ENCODE assay signal across 15 cellular contexts in the genomic region with DNA sequence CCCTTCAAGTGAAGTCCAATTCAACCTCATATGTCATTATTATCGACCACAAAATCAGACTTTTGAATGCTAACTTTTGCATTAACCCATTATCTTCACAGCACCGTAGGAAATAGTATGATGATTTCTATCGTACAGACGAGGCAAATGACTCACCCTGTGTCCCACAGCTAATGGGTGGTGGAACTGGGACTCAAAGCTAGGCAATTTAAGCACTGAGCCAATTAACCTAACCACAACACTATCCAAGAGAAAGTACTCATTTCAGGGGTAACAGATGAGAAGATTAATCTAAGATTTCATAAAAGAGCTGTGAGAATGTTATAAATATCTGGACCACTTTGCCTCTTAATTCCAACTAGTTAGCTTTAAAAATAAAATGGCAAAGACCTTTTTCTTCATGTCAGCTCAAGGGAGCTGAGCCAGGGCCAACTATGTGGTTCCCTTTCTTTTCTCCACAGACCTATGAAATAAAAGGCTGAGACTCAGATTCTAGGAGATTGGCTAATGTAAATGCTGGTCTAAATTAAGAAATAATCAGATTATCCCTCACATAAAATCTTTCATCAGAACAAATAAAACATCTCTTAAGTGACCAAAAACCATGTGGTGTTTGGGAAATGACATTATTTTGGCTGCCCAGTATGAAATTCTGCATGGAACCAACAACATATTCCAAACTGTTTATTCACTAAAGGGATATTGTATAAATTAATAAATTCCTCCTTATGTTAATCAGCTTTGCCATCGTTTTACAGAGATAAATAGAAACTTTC. TPM values are rescaled to one million over a fixed set of nuclear protein-coding genes. Genes with fewer than 3 reads are reported as not detected.
DNase-seq lines count a peak whose midpoint lies in the region; ATAC-seq and TF ChIP-seq lines count a peak whose summit lies in the region.
"Had no signal": no experiment of that assay in that cellular context is flagged by ENCODE, and none has a peak within 500 bp of the region (broad histone marks: within the 10 kb centered on the region; RNA-seq: fewer than 3 reads in every experiment).

No MANE protein-coding gene starts in this region.

- no peak for TF ChIP-seq EP300 in stomach (IDR thresholded peaks at IDR 0.05)

- DNase-seq in activated T-cell treated with anti-CD3 and anti-CD28 coated beads, Interleukin-2, amount 50 U/mL, for 24 hours, result no peak
- no peak for DNase-seq in activated T-cell treated with anti-CD3 and anti-CD28 coated beads, Interleukin-2, amount 50 U/mL, for 1 hour
- DNase-seq in epithelial cell of proximal tubule (ENCODE audit: low read depth), result no peak
- DNase-seq in stomach, result no peak
- no peak for DNase-seq in foreskin keratinocyte
- DNase-seq in NCI-H1417 treated with DMSO at 0.1 percent for 48 hours (lab: John Stamatoyannopoulos, UW), result no peak
- DNase-seq: hippocampal formation, NCI-H1436 treated with DMSO at 0.1 percent for 48 hours, NCI-H526 had no signal

- no peaks in the 10 kb centered on the region for H3K36me3 ChIP-seq in stomach
- H3K36me3 ChIP-seq: cardiac muscle cell, neural progenitor cell, SJSA1 had no signal

- peaks cover 0 to 19% (median 7%) of the 10 kb centered on the region in 3 donors for H3K27me3 ChIP-seq in stomach
- peaks cover 66% of the 10 kb centered on the region for H3K27me3 ChIP-seq in foreskin keratinocyte
- H3K27me3 ChIP-seq: SJSA1 had no signal

- peaks cover 54% of the 10 kb centered on the region for H3K36me3 Mint-ChIP-seq in activated T-cell treated with anti-CD3 and anti-CD28 coated beads, Interleukin-2, amount 50 U/mL, for 24 hours (ENCODE audit: low read depth)

- peak overlapping the region; percentile 62 for H3K27ac Mint-ChIP-seq in activated T-cell treated with anti-CD3 and anti-CD28 coated beads, Interleukin-2, amount 50 U/mL, for 24 hours
- H3K27ac Mint-ChIP-seq: neural progenitor cell had no signal

- peaks cover 67% of the 10 kb centered on the region for H3K4me1 Mint-ChIP-seq in activated T-cell treated with anti-CD3 and anti-CD28 coated beads, Interleukin-2, amount 50 U/mL, for 24 hours (ENCODE audit: low read depth)

- peak overlapping the region; percentile 53 for H3K4me3 Mint-ChIP-seq in activated T-cell treated with anti-CD3 and anti-CD28 coated beads, Interleukin-2, amount 50 U/mL, for 24 hours
- H3K4me3 Mint-ChIP-seq: neural progenitor cell had no signal

- peaks cover 26% of the 10 kb centered on the region for H3K9me3 Mint-ChIP-seq in activated T-cell treated with anti-CD3 and anti-CD28 coated beads, Interleukin-2, amount 50 U/mL, for 24 hours

- peaks cover 0 to 23% (median 7%) of the 10 kb centered on the region in 4 donors for H3K9me3 ChIP-seq in stomach
- H3K9me3 ChIP-seq: SJSA1 had no signal

- 17 to 41% (median 19%) methylated on average over 5 of the region's 5 CpGs for WGBS in stomach, 5 donors

- H3K4me1 ChIP-seq in stomach, result peaks cover 0 to 57% (median 22%) of the 10 kb centered on the region in 4 donors
- no peaks in the 10 kb centered on the region for H3K4me1 ChIP-seq in foreskin keratinocyte

- ATAC-seq in SK-N-SH treated with all-trans-retinoic acid at 6 μM for 48 hours (no peak), foreskin keratinocyte (no peak), HG03159 (IDR thresholded peaks at IDR 0.05; ENCODE audit: unreplicated experiment) (no peak)

- H3K4me3 ChIP-seq in epithelial cell of proximal tubule (ENCODE audit: low read depth, low read length) (peak overlapping the region; percentile 26), stomach (peak overlapping the region in 2 of 4 donors; percentile 72 to 86)
- H3K4me3 ChIP-seq: cardiac muscle cell, neural progenitor cell, SJSA1 had no signal

- TF ChIP-seq POLR2A in stomach (IDR thresholded peaks at IDR 0.05), result no peak

- intact Hi-C loops in stomach (cut with DNase I; ENCODE audit: low total_unique reads), result no loop called here

- H3K27ac ChIP-seq in stomach (peak overlapping the region in 4 of 5 donors; percentile 17 to 94 (median 84)), foreskin keratinocyte (no peak overlapping the region)
- H3K27ac ChIP-seq: cardiac muscle cell, neural progenitor cell, SJSA1, VCaP had no signal

- H3K27me3 Mint-ChIP-seq in activated T-cell treated with anti-CD3 and anti-CD28 coated beads, Interleukin-2, amount 50 U/mL, for 24 hours, result peaks cover 22% of the 10 kb centered on the region

- TF ChIP-seq CTCF in epithelial cell of proximal tubule (conservative IDR thresholded peaks at IDR 0.05; ENCODE audit: low read depth, low read length) (no peak), stomach (IDR thresholded peaks at IDR 0.05) (no peak), foreskin keratinocyte (conservative IDR thresholded peaks at IDR 0.05) (no peak)

TF ChIP-seq in SK-N-SH treated with all-trans-retinoic acid at 6 μM for 48 hours, 23 proteins besides CTCF, POLR2A, EP300 and RAD21:
- TF ChIP-seq ZNF70 (CRISPR knock-in tag; IDR thresholded peaks at IDR 0.05), result 0 out of 2 replicates have a peak, but pooled peaks have one; percentile 3
- TF ChIP-seq TCF4 (CRISPR knock-in tag; IDR thresholded peaks at IDR 0.05; ENCODE audit: borderline replicate concordance), result peak; percentile 82
- TF ChIP-seq, protein P1, sequence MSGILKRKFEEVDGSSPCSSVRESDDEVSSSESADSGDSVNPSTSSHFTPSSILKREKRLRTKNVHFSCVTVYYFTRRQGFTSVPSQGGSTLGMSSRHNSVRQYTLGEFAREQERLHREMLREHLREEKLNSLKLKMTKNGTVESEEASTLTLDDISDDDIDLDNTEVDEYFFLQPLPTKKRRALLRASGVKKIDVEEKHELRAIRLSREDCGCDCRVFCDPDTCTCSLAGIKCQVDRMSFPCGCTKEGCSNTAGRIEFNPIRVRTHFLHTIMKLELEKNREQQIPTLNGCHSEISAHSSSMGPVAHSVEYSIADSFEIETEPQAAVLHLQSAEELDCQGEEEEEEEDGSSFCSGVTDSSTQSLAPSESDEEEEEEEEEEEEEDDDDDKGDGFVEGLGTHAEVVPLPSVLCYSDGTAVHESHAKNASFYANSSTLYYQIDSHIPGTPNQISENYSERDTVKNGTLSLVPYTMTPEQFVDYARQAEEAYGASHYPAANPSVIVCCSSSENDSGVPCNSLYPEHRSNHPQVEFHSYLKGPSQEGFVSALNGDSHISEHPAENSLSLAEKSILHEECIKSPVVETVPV (CRISPR knock-in tag; IDR thresholded peaks at IDR 0.05), result 0 out of 2 replicates have a peak, but pooled peaks have one; percentile 57
- TF ChIP-seq, protein P2, sequence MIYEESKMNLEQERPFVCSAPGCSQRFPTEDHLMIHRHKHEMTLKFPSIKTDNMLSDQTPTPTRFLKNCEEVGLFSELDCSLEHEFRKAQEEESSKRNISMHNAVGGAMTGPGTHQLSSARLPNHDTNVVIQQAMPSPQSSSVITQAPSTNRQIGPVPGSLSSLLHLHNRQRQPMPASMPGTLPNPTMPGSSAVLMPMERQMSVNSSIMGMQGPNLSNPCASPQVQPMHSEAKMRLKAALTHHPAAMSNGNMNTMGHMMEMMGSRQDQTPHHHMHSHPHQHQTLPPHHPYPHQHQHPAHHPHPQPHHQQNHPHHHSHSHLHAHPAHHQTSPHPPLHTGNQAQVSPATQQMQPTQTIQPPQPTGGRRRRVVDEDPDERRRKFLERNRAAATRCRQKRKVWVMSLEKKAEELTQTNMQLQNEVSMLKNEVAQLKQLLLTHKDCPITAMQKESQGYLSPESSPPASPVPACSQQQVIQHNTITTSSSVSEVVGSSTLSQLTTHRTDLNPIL (CRISPR knock-in tag; IDR thresholded peaks at IDR 0.05; ENCODE audit: low read depth), result peak; percentile 34; the same call in 1 of the 2 replicates
- TF ChIP-seq ZNF565 (CRISPR knock-in tag; conservative IDR thresholded peaks at IDR 0.05; ENCODE audit: low read depth), result no peak
- TF ChIP-seq ISL1 (CRISPR knock-in tag; IDR thresholded peaks at IDR 0.05), result peak; percentile 87
- TF ChIP-seq, protein P3, sequence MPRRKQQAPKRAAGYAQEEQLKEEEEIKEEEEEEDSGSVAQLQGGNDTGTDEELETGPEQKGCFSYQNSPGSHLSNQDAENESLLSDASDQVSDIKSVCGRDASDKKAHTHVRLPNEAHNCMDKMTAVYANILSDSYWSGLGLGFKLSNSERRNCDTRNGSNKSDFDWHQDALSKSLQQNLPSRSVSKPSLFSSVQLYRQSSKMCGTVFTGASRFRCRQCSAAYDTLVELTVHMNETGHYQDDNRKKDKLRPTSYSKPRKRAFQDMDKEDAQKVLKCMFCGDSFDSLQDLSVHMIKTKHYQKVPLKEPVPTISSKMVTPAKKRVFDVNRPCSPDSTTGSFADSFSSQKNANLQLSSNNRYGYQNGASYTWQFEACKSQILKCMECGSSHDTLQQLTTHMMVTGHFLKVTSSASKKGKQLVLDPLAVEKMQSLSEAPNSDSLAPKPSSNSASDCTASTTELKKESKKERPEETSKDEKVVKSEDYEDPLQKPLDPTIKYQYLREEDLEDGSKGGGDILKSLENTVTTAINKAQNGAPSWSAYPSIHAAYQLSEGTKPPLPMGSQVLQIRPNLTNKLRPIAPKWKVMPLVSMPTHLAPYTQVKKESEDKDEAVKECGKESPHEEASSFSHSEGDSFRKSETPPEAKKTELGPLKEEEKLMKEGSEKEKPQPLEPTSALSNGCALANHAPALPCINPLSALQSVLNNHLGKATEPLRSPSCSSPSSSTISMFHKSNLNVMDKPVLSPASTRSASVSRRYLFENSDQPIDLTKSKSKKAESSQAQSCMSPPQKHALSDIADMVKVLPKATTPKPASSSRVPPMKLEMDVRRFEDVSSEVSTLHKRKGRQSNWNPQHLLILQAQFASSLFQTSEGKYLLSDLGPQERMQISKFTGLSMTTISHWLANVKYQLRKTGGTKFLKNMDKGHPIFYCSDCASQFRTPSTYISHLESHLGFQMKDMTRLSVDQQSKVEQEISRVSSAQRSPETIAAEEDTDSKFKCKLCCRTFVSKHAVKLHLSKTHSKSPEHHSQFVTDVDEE (CRISPR knock-in tag; IDR thresholded peaks at IDR 0.05), result peak; percentile 72; the same call in 1 of the 2 replicates
- TF ChIP-seq ZFP3 (CRISPR knock-in tag; IDR thresholded peaks at IDR 0.05), result 0 out of 2 replicates have a peak, but pooled peaks have one; percentile 27
- no peak for TF ChIP-seq OSR1 (CRISPR knock-in tag; IDR thresholded peaks at IDR 0.05)
- no peak for TF ChIP-seq ESRRG (CRISPR knock-in tag; IDR thresholded peaks at IDR 0.05)
- peak; percentile 13; the same call in 1 of the 2 replicates for TF ChIP-seq GLIS3 (CRISPR knock-in tag; IDR thresholded peaks at IDR 0.05)
- no peak for TF ChIP-seq SNAI2 (CRISPR knock-in tag; IDR thresholded peaks at IDR 0.05)
- TF ChIP-seq ZFP30 (CRISPR knock-in tag; IDR thresholded peaks at IDR 0.05), result no peak
TF ChIP-seq in SK-N-SH treated with all-trans-retinoic acid at 6 μM for 48 hours: peak in this region for 8.

RNA-seq across cellular contexts. Expression of a gene that starts 4.9 kb away (rescaled TPM):
- total RNA-seq in epithelial cell of proximal tubule (2.2 TPM in 2 replicates), stomach (10 to 100 TPM in 2 of 5 donors, 1 to 10 TPM in 3; 1.3 to 22.0 (median 8.3) TPM), foreskin keratinocyte (0.11 TPM in 1 of 2 replicates, not detected in the other)
- polyA plus RNA-seq in stomach (10 to 100 TPM in 2 of 3 donors, 1 to 10 TPM in 1; 5.3 to 20.6 (median 12.9) TPM), foreskin keratinocyte (0.02 and 0.04 TPM in 2 replicates)
- total RNA-seq: cardiac muscle cell had no signal
- polyA plus RNA-seq: cardiac muscle cell had no signal

RNA-seq across cellular contexts. Expression of a gene that starts 51.5 kb away (rescaled TPM):
- not detected in 2 replicates for total RNA-seq in epithelial cell of proximal tubule
- 10 to 100 TPM in 1 of 5 donors, under 1 TPM in 1, not detected in 3; 0.37 to 33.0 TPM for total RNA-seq in stomach
- not detected for polyA plus RNA-seq in stomach
- total RNA-seq in foreskin keratinocyte, result not detected in 2 replicates
- polyA plus RNA-seq in foreskin keratinocyte, result not detected in 2 replicates
- total RNA-seq: cardiac muscle cell, SJSA1 had no signal
- polyA plus RNA-seq: cardiac muscle cell had no signal
